ENCODE assay signal across 22 cellular contexts in the genomic region with DNA sequence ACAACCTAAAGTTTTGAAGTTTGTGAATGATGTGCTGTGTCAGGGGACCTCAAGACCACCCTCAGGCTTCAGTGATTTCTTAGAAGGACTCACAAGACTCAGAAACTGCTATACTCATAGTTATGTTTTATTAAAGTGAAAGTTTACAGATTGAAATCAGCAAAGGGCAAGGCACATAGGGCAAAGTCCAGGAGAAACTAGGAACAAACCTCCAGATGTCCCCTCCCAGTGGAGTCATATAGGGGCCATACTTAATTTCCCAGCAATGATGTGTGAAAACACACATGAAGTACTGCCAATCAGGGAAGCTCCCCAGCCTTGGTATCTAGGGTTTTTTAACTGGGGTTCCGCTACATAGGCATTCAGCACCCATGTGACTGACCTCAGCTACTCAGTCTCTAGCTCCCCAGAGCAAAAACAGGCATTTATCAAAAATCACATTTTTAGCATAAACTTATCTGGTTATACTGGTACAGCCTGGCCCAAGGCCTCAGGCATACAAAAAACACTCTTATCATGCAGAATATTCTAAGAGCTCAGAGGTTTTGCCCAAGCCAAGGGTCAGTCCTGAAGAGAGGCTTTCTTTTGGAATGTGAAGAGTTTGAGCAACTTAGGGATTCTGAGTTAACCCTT.
DNase-seq lines count a peak whose midpoint lies in the region; ATAC-seq and TF ChIP-seq lines count a peak whose summit lies in the region.
"Had no signal": no experiment of that assay in that cellular context is flagged by ENCODE, and none has a peak within 500 bp of the region (broad histone marks: within the 10 kb centered on the region; RNA-seq: fewer than 3 reads in every experiment).

No MANE protein-coding gene starts in this region.

- H3K4me1 Mint-ChIP-seq in CD8-positive, alpha-beta T cell (ENCODE audit: low read depth) = no peaks in the 10 kb centered on the region

- H3K36me3 ChIP-seq in SK-N-SH (replicated peaks in 1 of 2; ENCODE audit: control insufficient read depth in 1 of 2, insufficient read depth in 2 of 2, low read length in 1 of 2) (no peaks in the 10 kb centered on the region), mucosa of descending colon (ENCODE audit: low read depth) (no peaks in the 10 kb centered on the region), smooth muscle cell (ENCODE audit: low read depth) (no peaks in the 10 kb centered on the region)
- no peaks in the 10 kb centered on the region for H3K36me3 ChIP-seq in CD8-positive, alpha-beta T cell (ENCODE audit: insufficient read depth, low read length)
- H3K36me3 ChIP-seq: BLaER1, SJCRH30 had no signal

- TF ChIP-seq EP300 in SK-N-SH (IDR thresholded peaks at IDR 0.05; ENCODE audit: borderline replicate concordance in 1 of 2, low read depth in 1 of 2, low read length in 1 of 2) = no peak

- H3K9me3 ChIP-seq in SK-N-SH (no peaks in the 10 kb centered on the region), mucosa of descending colon (peaks cover 5% of the 10 kb centered on the region), smooth muscle cell (replicated peaks; ENCODE audit: low read depth) (no peaks in the 10 kb centered on the region)
- H3K9me3 ChIP-seq in CD8-positive, alpha-beta T cell (ENCODE audit: low read length) = no peaks in the 10 kb centered on the region
- H3K9me3 ChIP-seq: SJCRH30 had no signal

- POLR2A ChIA-PET in SK-N-SH (lab: Yijun Ruan, JAX) = no interaction called here
- POLR2A ChIA-PET in CD8-positive, alpha-beta T cell (lab: Charles Lee) = no interaction called here

- peaks cover 2% of the 10 kb centered on the region for H3K27me3 Mint-ChIP-seq in CD8-positive, alpha-beta T cell (ENCODE audit: low read depth)
- H3K27me3 Mint-ChIP-seq: CD4-positive, alpha-beta memory T cell had no signal

- no peak overlapping the region for H3K4me3 ChIP-seq in SK-N-SH (ENCODE audit: low read depth in 2 of 2, low read length in 1 of 2)
- H3K4me3 ChIP-seq in fibroblast of villous mesenchyme (ENCODE audit: low read depth, low read length) = no peak overlapping the region
- H3K4me3 ChIP-seq in mucosa of descending colon = no peak overlapping the region
- no peak overlapping the region for H3K4me3 ChIP-seq in smooth muscle cell
- H3K4me3 ChIP-seq in CD8-positive, alpha-beta T cell (ENCODE audit: low read depth, low read length) = no peak overlapping the region
- H3K4me3 ChIP-seq: BLaER1, K562, SJCRH30 had no signal

- H3K4me2 ChIP-seq in SK-N-SH (no peak overlapping the region), smooth muscle cell (no peak overlapping the region)
- H3K4me2 ChIP-seq: BLaER1 had no signal

- H3K4me3 Mint-ChIP-seq in CD8-positive, alpha-beta T cell = no peak overlapping the region
- H3K4me3 Mint-ChIP-seq: CD4-positive, alpha-beta memory T cell had no signal

- H3K79me2 ChIP-seq in SK-N-SH (ENCODE audit: insufficient read depth) (no peaks in the 10 kb centered on the region), smooth muscle cell (ENCODE audit: low read depth) (no peaks in the 10 kb centered on the region)

- H3K27ac Mint-ChIP-seq in CD8-positive, alpha-beta T cell = no peak overlapping the region

- DNase-seq in SK-N-SH = no peak
- peak; percentile 73 for DNase-seq in fibroblast of villous mesenchyme (ENCODE audit: low read depth)
- DNase-seq in mucosa of descending colon = peak in 1 of 3 donors; percentile 11
- DNase-seq in KG1 (lab: John Stamatoyannopoulos, UW) = no peak
- no peak for DNase-seq in smooth muscle cell (lab: John Stamatoyannopoulos, UW; ENCODE audit: unreplicated experiment)
- no peak for DNase-seq in CD8-positive, alpha-beta T cell
- no peak for DNase-seq in activated CD4-positive, CD25-positive, alpha-beta regulatory T cell (lab: John Stamatoyannopoulos, UW)
- DNase-seq: ACHN; Calu3; CD4-positive, alpha-beta memory T cell; DMS153; MV-4-11; NCI-H1105 treated with DMSO at 0.1 percent for 48 hours; NCI-H2029 treated with DMSO at 0.1 percent for 48 hours; NCI-H2171; NCI-H524 treated with DMSO at 0.1 percent for 48 hours; NCI-H82; SJCRH30 had no signal

- peak overlapping the region in 1 of 2 experiments; percentile 100; a peak in 2 of 4 replicates for H3K27ac ChIP-seq in SK-N-SH (ENCODE audit: low read depth in 2 of 2, low read length in 1 of 2)
- H3K27ac ChIP-seq in smooth muscle cell (ENCODE audit: low read depth) = no peak overlapping the region
- H3K27ac ChIP-seq in CD8-positive, alpha-beta T cell (ENCODE audit: low read depth, low read length) = no peak overlapping the region
- H3K27ac ChIP-seq: 22Rv1, BLaER1, SJCRH30 had no signal

- no peaks in the 10 kb centered on the region for H4K20me1 ChIP-seq in SK-N-SH (ENCODE audit: insufficient read depth)
- H4K20me1 ChIP-seq in smooth muscle cell (ENCODE audit: low read depth) = no peaks in the 10 kb centered on the region
- H4K20me1 ChIP-seq: BLaER1 had no signal

- H3K36me3 Mint-ChIP-seq in CD8-positive, alpha-beta T cell = no peaks in the 10 kb centered on the region

- intact Hi-C loops in mucosa of descending colon (cut with DNase I, micrococcal nuclease) = no loop called here
- intact Hi-C loops in CD8-positive, alpha-beta T cell (cut with DNase I, micrococcal nuclease) = no loop called here

- H3K9ac ChIP-seq in SK-N-SH = no peak overlapping the region
- no peak overlapping the region for H3K9ac ChIP-seq in smooth muscle cell (ENCODE audit: low read depth)
- H3K9ac ChIP-seq: BLaER1 had no signal

- no peak overlapping the region for H2AFZ ChIP-seq in SK-N-SH (ENCODE audit: low read depth)
- no peak overlapping the region for H2AFZ ChIP-seq in smooth muscle cell (ENCODE audit: low read depth)

- H3K9me2 ChIP-seq in SK-N-SH = no peaks in the 10 kb centered on the region

- TF ChIP-seq RAD21 in SK-N-SH (IDR thresholded peaks at IDR 0.05; ENCODE audit: low read length) = no peak

- peaks cover 5% of the 10 kb centered on the region for H3K9me3 Mint-ChIP-seq in CD8-positive, alpha-beta T cell

- ATAC-seq in SK-N-SH treated with all-trans-retinoic acid at 6 μM for 48 hours (no peak), mucosa of descending colon (peak; percentile 76)
- no peak for ATAC-seq in CD8-positive, alpha-beta T cell
- ATAC-seq: K562 had no signal

- 100% methylated on average over 1 of the region's 1 CpG for whole genome bisulfite sequencing in SK-N-SH (ENCODE audit: low lambda C conversion rate)
- 77% methylated on average over 1 of the region's 1 CpG for WGBS in smooth muscle cell (ENCODE audit: low lambda C conversion rate)

- TF ChIP-seq CTCF in SK-N-SH (IDR thresholded peaks at IDR 0.05) (no peak), fibroblast of villous mesenchyme (IDR thresholded peaks at IDR 0.05; ENCODE audit: insufficient read depth, low read depth, low read length) (no peak), mucosa of descending colon (IDR thresholded peaks at IDR 0.05) (no peak), smooth muscle cell (IDR thresholded peaks at IDR 0.05; ENCODE audit: borderline replicate concordance, insufficient read depth, poor library complexity, severe bottlenecking) (no peak)
- no peak for TF ChIP-seq CTCF in CD8-positive, alpha-beta T cell (IDR thresholded peaks at IDR 0.05)

- H3F3A ChIP-seq in SK-N-SH (replicated peaks; ENCODE audit: insufficient read depth) (peaks cover 9% of the 10 kb centered on the region), smooth muscle cell (ENCODE audit: low read depth) (peaks cover 20% of the 10 kb centered on the region)

- peaks cover 9 to 45% of the 10 kb centered on the region in 2 experiments for H3K4me1 ChIP-seq in SK-N-SH (ENCODE audit: control insufficient read depth in 1 of 2, insufficient read depth in 2 of 2, low read depth in 1 of 2, low read length in 1 of 2)
- H3K4me1 ChIP-seq in mucosa of descending colon (ENCODE audit: low read depth) = no peaks in the 10 kb centered on the region
- peaks cover 11% of the 10 kb centered on the region for H3K4me1 ChIP-seq in smooth muscle cell (ENCODE audit: low read depth)
- H3K4me1 ChIP-seq in CD8-positive, alpha-beta T cell (ENCODE audit: insufficient read depth, low read length) = no peaks in the 10 kb centered on the region
- H3K4me1 ChIP-seq: SJCRH30 had no signal

- CTCF ChIA-PET in SK-N-SH (lab: Yijun Ruan, JAX) = interaction anchor here (0.9 to 2.0 kb wide), 2 partner anchors 11 to 37 kb away, joined by 3 to 6 read pairs; no protein-coding TSS in a partner anchor
- CTCF ChIA-PET in CD8-positive, alpha-beta T cell (lab: Charles Lee) = no interaction called here

- no peaks in the 10 kb centered on the region for H3K27me3 ChIP-seq in SK-N-SH (ENCODE audit: insufficient read depth)
- no peaks in the 10 kb centered on the region for H3K27me3 ChIP-seq in smooth muscle cell (ENCODE audit: low read depth)
- H3K27me3 ChIP-seq in CD8-positive, alpha-beta T cell (ENCODE audit: insufficient read depth, low read length) = no peaks in the 10 kb centered on the region
- H3K27me3 ChIP-seq: BLaER1, SJCRH30 had no signal

TF ChIP-seq in SK-N-SH, 30 proteins besides CTCF, POLR2A, EP300 and RAD21:
- TF ChIP-seq GATA2 (CRISPR knock-in tag; IDR thresholded peaks at IDR 0.05) (0 out of 2 replicates have a peak, but pooled peaks have one; percentile 10), MEF2A (IDR thresholded peaks at IDR 0.05; ENCODE audit: borderline replicate concordance, low read depth) (no peak), MXI1 (IDR thresholded peaks at IDR 0.05; ENCODE audit: low read depth, low read length) (no peak)

TF ChIP-seq in SK-N-SH treated with all-trans-retinoic acid at 6 μM for 48 hours, 23 proteins besides CTCF, POLR2A, EP300 and RAD21:
- no peak for TF ChIP-seq BACH2 (CRISPR knock-in tag; IDR thresholded peaks at IDR 0.05; ENCODE audit: borderline replicate concordance)
- TF ChIP-seq, protein P1, sequence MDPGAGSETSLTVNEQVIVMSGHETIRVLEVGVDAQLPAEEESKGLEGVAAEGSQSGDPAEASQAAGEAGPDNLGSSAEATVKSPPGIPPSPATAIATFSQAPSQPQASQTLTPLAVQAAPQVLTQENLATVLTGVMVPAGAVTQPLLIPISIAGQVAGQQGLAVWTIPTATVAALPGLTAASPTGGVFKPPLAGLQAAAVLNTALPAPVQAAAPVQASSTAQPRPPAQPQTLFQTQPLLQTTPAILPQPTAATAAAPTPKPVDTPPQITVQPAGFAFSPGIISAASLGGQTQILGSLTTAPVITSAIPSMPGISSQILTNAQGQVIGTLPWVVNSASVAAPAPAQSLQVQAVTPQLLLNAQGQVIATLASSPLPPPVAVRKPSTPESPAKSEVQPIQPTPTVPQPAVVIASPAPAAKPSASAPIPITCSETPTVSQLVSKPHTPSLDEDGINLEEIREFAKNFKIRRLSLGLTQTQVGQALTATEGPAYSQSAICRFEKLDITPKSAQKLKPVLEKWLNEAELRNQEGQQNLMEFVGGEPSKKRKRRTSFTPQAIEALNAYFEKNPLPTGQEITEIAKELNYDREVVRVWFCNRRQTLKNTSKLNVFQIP (CRISPR knock-in tag; IDR thresholded peaks at IDR 0.05; ENCODE audit: borderline replicate concordance, low read depth) = no peak
